In the genomic region with DNA sequence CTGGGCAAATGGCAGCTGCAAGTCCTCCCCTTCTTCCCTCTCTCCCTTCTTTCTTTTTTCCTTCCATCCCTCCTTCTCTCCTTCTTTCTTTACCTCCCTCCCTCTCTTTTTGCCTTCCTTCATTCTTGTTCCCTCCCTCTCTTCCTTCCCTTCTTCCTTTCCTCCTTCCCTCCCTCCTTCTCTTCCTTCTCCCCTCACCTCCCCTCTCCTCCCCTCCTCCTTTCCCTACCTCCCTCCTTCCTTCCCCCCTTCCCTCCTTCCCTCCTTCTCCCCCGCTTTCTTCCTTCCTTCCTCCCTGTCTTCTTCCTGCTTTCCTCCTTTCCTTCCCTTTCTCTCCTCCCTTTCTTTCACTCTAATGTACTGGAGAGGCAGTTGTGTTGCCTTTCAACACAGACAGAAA, we compare ENCODE assay signal across 31 cellular contexts.
A peak's percentile ranks its signal among the peaks of the same experiment; 100 is the strongest.
DNase-seq lines count a peak whose midpoint lies in the region; ATAC-seq, FAIRE-seq and TF ChIP-seq lines count a peak whose summit lies in the region.
"Had no signal": no experiment of that assay in that cellular context is flagged by ENCODE, and none has a peak within 500 bp of the region (broad histone marks: within the 10 kb centered on the region; RNA-seq: fewer than 3 reads in every experiment).

No MANE protein-coding gene starts in this region.

- intact Hi-C loops in HepG2 (cut with micrococcal nuclease; ENCODE audit: unreplicated experiment): no loop called here
- intact Hi-C loops in right lobe of liver (cut with DNase I): no loop called here

- H2AFZ ChIP-seq in HepG2 (ENCODE audit: low read length): no peak overlapping the region

- H3K27me3 ChIP-seq in HepG2 (ENCODE audit: control insufficient read depth in 1 of 2, insufficient read depth in 2 of 2, low read length in 2 of 2): no peaks in the 10 kb centered on the region
- H3K27me3 ChIP-seq in right lobe of liver: no peaks in the 10 kb centered on the region
- H3K27me3 ChIP-seq: BE2C; BLaER1; BLaER1 treated with 17β-estradiol and CSF1 and Interleukin-3, amounts not matched to agents 10 nM and 100 nM had no signal

- no peaks in the 10 kb centered on the region for H3K79me2 ChIP-seq in HepG2 (ENCODE audit: insufficient read depth, low read length)

- ATAC-seq in HepG2 (no peak), right lobe of liver (no peak), GM18517 (IDR thresholded peaks at IDR 0.05; ENCODE audit: unreplicated experiment) (no peak)
- ATAC-seq: A549; CD8-positive, alpha-beta T cell had no signal

- H4K20me1 ChIP-seq in HepG2 (ENCODE audit: insufficient read depth, low read length): no peaks in the 10 kb centered on the region
- H4K20me1 ChIP-seq: BLaER1; BLaER1 treated with 17β-estradiol and CSF1 and Interleukin-3, amounts not matched to agents 10 nM and 100 nM had no signal

- FAIRE-seq in HepG2 (lab: Jason Lieb, UNC): no peak
- FAIRE-seq: A204.1, A549, D721Med had no signal

- H3K9me3 ChIP-seq in HepG2 (ENCODE audit: low read length) (0 out of 2 replicates have a peak, but pooled peaks cover 15% of the 10 kb centered on the region), right lobe of liver (no peaks in the 10 kb centered on the region), HEK293 (ENCODE audit: control insufficient read depth, insufficient read depth, low read depth, low read length) (no peaks in the 10 kb centered on the region)
- H3K9me3 ChIP-seq: BE2C had no signal

- 35% methylated on average over 1 of the region's 1 CpG for WGBS in HepG2 (ENCODE audit: low lambda C conversion rate)
- WGBS in right lobe of liver (ENCODE audit: insufficient coverage, low coverage, low lambda C conversion rate, missing lambda C conversion rate): 20% methylated on average over 1 of the region's 1 CpG

- DNase-seq in HepG2 (ENCODE audit: low spot score) (no peak), right lobe of liver (no peak)
- DNase-seq: 8988T; ACHN; AML-193; BE2C; C1 segment of cervical spinal cord; Caco-2; Calu3; CD4-positive, alpha-beta memory T cell; CD4-positive, alpha-beta T cell; CD4-positive, CD25-positive, alpha-beta regulatory T cell; CD8-positive, alpha-beta memory T cell; CD8-positive, alpha-beta T cell; COR-L47; DMS 273 treated with DMSO at 0.1 percent for 48 hours; DMS153; DMS53; DMS79; DMS79 treated with DMSO at 0.1 percent for 48 hours; DND-41; EL had no signal

- TF ChIP-seq EP300 in HepG2 (IDR thresholded peaks at IDR 0.05; ENCODE audit: low read depth in 2 of 2, low read length in 2 of 2): no peak
- TF ChIP-seq EP300 in HepG2 (CRISPR knock-in tag; IDR thresholded peaks at IDR 0.05; ENCODE audit: borderline replicate concordance): no peak

- CTCF ChIA-PET in HepG2 (lab: Yijun Ruan, JAX; ENCODE audit: low intra/inter-chr PET ratio, low total read pairs) (no interaction called here), HEK293 (lab: Yijun Ruan, JAX) (no interaction called here)

- no peaks in the 10 kb centered on the region for H3K36me3 ChIP-seq in HepG2 (replicated peaks in 1 of 2; ENCODE audit: control insufficient read depth in 1 of 2, insufficient read depth in 2 of 2, low read length in 2 of 2)
- no peaks in the 10 kb centered on the region for H3K36me3 ChIP-seq in right lobe of liver
- H3K36me3 ChIP-seq in HEK293 (ENCODE audit: control insufficient read depth in 2 of 2, insufficient read depth in 1 of 2, low read length in 2 of 2): no peaks in the 10 kb centered on the region
- H3K36me3 ChIP-seq: BE2C; BLaER1; BLaER1 treated with 17β-estradiol and CSF1 and Interleukin-3, amounts not matched to agents 10 nM and 100 nM had no signal

- POLR2A ChIA-PET in HepG2 (lab: Yijun Ruan, JAX): no interaction called here
- POLR2A ChIA-PET in HEK293 (lab: Yijun Ruan, JAX): no interaction called here

- in situ Hi-C loops in HepG2 (cut with HindIII; ENCODE audit: extremely low pct_ligation_motif_present, low pct_unique_long_range_greater_than_20kb): no loop called here

- H3K4me3 ChIP-seq in HepG2 (replicated peaks in 1 of 3; ENCODE audit: insufficient read depth in 1 of 3, low read depth in 2 of 3, low read length in 3 of 3) (no peak overlapping the region), right lobe of liver (no peak overlapping the region), HEK293 (ENCODE audit: low read depth, low read length) (no peak overlapping the region)
- H3K4me3 ChIP-seq: A549; BLaER1; BLaER1 treated with 17β-estradiol and CSF1 and Interleukin-3, amounts not matched to agents 10 nM and 100 nM had no signal

- TF ChIP-seq RAD21 in HepG2 (CRISPR knock-in tag; IDR thresholded peaks at IDR 0.05): no peak

- H3K4me1 ChIP-seq in HepG2 (ENCODE audit: insufficient read depth, low read length) (no peaks in the 10 kb centered on the region), right lobe of liver (no peaks in the 10 kb centered on the region), HEK293 (ENCODE audit: control insufficient read depth, insufficient read depth, low read length) (no peaks in the 10 kb centered on the region)
- H3K4me1 ChIP-seq: A549; BE2C; BLaER1; BLaER1 treated with 17β-estradiol and CSF1 and Interleukin-3, amounts not matched to agents 10 nM and 100 nM; Caco-2 had no signal

- no TSS peak for BruUV-seq in HepG2 (replicated peaks; lab: Mats Ljungman, UMichigan)

- H3K27ac ChIP-seq in HepG2 (ENCODE audit: extremely low read length, insufficient read depth, low read length): no peak overlapping the region
- H3K27ac ChIP-seq in right lobe of liver: peak overlapping the region in 1 of 3 donors; percentile 46
- no peak overlapping the region for H3K27ac ChIP-seq in HEK293 (ENCODE audit: extremely low read depth, low read depth, low read length)
- H3K27ac ChIP-seq: 22Rv1; A549; BLaER1; BLaER1 treated with 17β-estradiol and CSF1 and Interleukin-3, amounts not matched to agents 10 nM and 100 nM; C4-2B had no signal

- TF ChIP-seq POLR2A in HepG2 (IDR thresholded peaks at IDR 0.05; ENCODE audit: insufficient read depth in 1 of 2, low read depth in 2 of 2, low read length in 2 of 2): no peak
- TF ChIP-seq POLR2A in right lobe of liver (IDR thresholded peaks at IDR 0.05): no peak

- H3K9ac ChIP-seq in HepG2 (ENCODE audit: insufficient read depth, low read depth, low read length): no peak overlapping the region
- H3K9ac ChIP-seq: BLaER1; BLaER1 treated with 17β-estradiol and CSF1 and Interleukin-3, amounts not matched to agents 10 nM and 100 nM had no signal

- H3K4me2 ChIP-seq in HepG2 (ENCODE audit: low read depth, low read length): no peak overlapping the region
- H3K4me2 ChIP-seq: A549; BLaER1; BLaER1 treated with 17β-estradiol and CSF1 and Interleukin-3, amounts not matched to agents 10 nM and 100 nM had no signal

- TF ChIP-seq CTCF in HepG2 (CRISPR knock-in tag; IDR thresholded peaks at IDR 0.05) (no peak), right lobe of liver (IDR thresholded peaks at IDR 0.05) (no peak), HEK293 (tag by site-specific recombination; IDR thresholded peaks at IDR 0.05) (no peak)

TF ChIP-seq in HepG2, 621 proteins besides CTCF, POLR2A, EP300 and RAD21 (continues in another document):
- TF ChIP-seq CCAR2 (optimal IDR thresholded peaks at IDR 0.05; ENCODE audit: low read depth, low read length) (no peak), IKZF1 (IDR thresholded peaks at IDR 0.05) (0 out of 2 replicates have a peak, but pooled peaks have one; percentile 44), PCBP2 (optimal IDR thresholded peaks at IDR 0.05; ENCODE audit: low read depth, low read length, poor library complexity, severe bottlenecking) (peak; percentile 99), HNRNPK (IDR thresholded peaks at IDR 0.05; ENCODE audit: low read depth, low read length, poor library complexity, severe bottlenecking) (peak; percentile 85)

TF ChIP-seq in HEK293, 187 proteins besides CTCF, POLR2A, EP300 and RAD21:
- TF ChIP-seq ZNF366 (tag by site-specific recombination; conservative IDR thresholded peaks at IDR 0.05) (peak; percentile 66), ZNF488 (tag by site-specific recombination; IDR thresholded peaks at IDR 0.05) (no peak)
